ENCODE assay signal across 8 cellular contexts in the genomic region with DNA sequence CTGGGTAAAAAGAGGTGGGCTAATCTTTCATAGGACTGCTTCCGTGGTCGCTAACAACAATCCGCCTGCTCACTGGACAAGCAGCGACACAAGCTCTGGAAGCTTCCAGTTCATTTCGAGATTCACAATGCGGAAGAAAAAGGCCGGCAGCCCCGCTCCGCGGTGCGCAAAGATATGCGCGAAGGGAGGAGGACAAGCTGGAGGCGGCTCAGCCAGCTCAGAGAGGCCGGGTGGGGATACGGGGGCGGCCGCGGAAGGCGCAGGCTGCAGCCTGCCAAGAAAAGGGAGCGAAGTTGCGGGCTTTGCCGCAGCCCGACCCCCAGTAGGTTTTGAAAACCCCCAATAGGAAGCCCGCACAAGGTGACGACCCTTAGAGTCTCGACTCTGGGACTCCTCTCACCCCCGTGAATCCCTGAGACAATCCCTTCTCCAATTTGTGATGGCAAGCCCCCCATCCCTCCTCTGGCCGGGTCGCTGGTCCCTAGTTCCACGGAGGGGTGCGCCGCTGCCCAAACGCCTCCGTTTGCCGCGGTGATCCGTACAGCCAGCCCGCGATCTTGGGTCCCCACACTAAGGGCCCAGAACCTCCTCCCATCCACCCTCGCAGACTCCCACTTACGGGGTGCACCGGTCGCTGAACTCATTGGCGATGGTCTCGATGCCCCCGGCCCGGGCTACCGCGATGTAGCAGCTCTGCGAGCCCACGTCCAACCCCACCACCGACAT. TPM values are rescaled to one million over a fixed set of nuclear protein-coding genes. Genes with fewer than 3 reads are reported as not detected.
DNase-seq lines count a peak whose midpoint lies in the region; ATAC-seq and TF ChIP-seq lines count a peak whose summit lies in the region.

No MANE protein-coding gene starts in this region.

- peak; percentile 51 for DNase-seq in GM12864 (ENCODE audit: low read depth)
- peak; percentile 57 for DNase-seq in NCI-H2227 (lab: John Stamatoyannopoulos, UW; ENCODE audit: unreplicated experiment)
- peak; percentile 78 for DNase-seq in activated CD4-positive, alpha-beta memory T cell treated with anti-CD3 and anti-CD28 coated beads, Interleukin-2, amount 10 ng/mL, durations not matched to agents 7 days and 5 days
- DNase-seq in effector CD8-positive, alpha-beta T cell (lab: John Stamatoyannopoulos, UW): peak; percentile 31
- peak; percentile 35 to 51 for DNase-seq in memory B cell (ENCODE audit: low spot score in 2 of 2)
- peak; percentile 37 for DNase-seq in stimulated activated CD8-positive, alpha-beta memory T cell treated with anti-CD3 and anti-CD28 coated beads, Interleukin-12 subunit alpha, Interleukin-12 subunit beta, amount 100 ng/mL, for 1 hour (ENCODE audit: low read depth)
- DNase-seq in OCI-M2 (lab: John Stamatoyannopoulos, UW; ENCODE audit: unreplicated experiment): no peak

- no peaks in the 10 kb centered on the region for H3K27me3 Mint-ChIP-seq in activated CD4-positive, alpha-beta memory T cell treated with anti-CD3 and anti-CD28 coated beads, Interleukin-2, amount 10 ng/mL, durations not matched to agents 7 days and 5 days
- no peaks in the 10 kb centered on the region for H3K27me3 Mint-ChIP-seq in memory B cell

- H3K4me1 Mint-ChIP-seq in activated CD4-positive, alpha-beta memory T cell treated with anti-CD3 and anti-CD28 coated beads, Interleukin-2, amount 10 ng/mL, durations not matched to agents 7 days and 5 days: peaks cover 48% of the 10 kb centered on the region
- H3K4me1 Mint-ChIP-seq in memory B cell: peaks cover 31% of the 10 kb centered on the region

- peak overlapping the region; percentile 94 for H3K4me3 Mint-ChIP-seq in activated CD4-positive, alpha-beta memory T cell treated with anti-CD3 and anti-CD28 coated beads, Interleukin-2, amount 10 ng/mL, durations not matched to agents 7 days and 5 days
- H3K4me3 Mint-ChIP-seq in memory B cell: peak overlapping the region; percentile 86

- ATAC-seq in HG02588 (IDR thresholded peaks at IDR 0.05; ENCODE audit: unreplicated experiment) (peak; percentile 21), memory B cell (ENCODE audit: low read depth) (no peak)

- H3K27ac Mint-ChIP-seq in activated CD4-positive, alpha-beta memory T cell treated with anti-CD3 and anti-CD28 coated beads, Interleukin-2, amount 10 ng/mL, durations not matched to agents 7 days and 5 days: peak overlapping the region; percentile 96
- H3K27ac Mint-ChIP-seq in memory B cell: peak overlapping the region; percentile 100

- no peaks in the 10 kb centered on the region for H3K9me3 Mint-ChIP-seq in activated CD4-positive, alpha-beta memory T cell treated with anti-CD3 and anti-CD28 coated beads, Interleukin-2, amount 10 ng/mL, durations not matched to agents 7 days and 5 days
- no peaks in the 10 kb centered on the region for H3K9me3 Mint-ChIP-seq in memory B cell

- no peak for TF ChIP-seq CTCF in GM12864 (IDR thresholded peaks at IDR 0.05; ENCODE audit: low read depth, low read length, missing control alignments)

- peaks cover 29% of the 10 kb centered on the region for H3K36me3 Mint-ChIP-seq in activated CD4-positive, alpha-beta memory T cell treated with anti-CD3 and anti-CD28 coated beads, Interleukin-2, amount 10 ng/mL, durations not matched to agents 7 days and 5 days (ENCODE audit: low read depth)
- peaks cover 5% of the 10 kb centered on the region for H3K36me3 Mint-ChIP-seq in memory B cell

- POLR2A ChIA-PET in activated CD4-positive, alpha-beta memory T cell treated with anti-CD3 and anti-CD28 coated beads, Interleukin-2, amount 10 ng/mL, durations not matched to agents 7 days and 5 days (lab: Charles Lee): interaction anchor here (1.1 to 2.7 kb wide), 8 partner anchors 10 to 787 kb away, joined by 3 to 20 read pairs (median 10); a partner anchor contains a TSS

- CTCF ChIA-PET in activated CD4-positive, alpha-beta memory T cell treated with anti-CD3 and anti-CD28 coated beads, Interleukin-2, amount 10 ng/mL, durations not matched to agents 7 days and 5 days (lab: Charles Lee): interaction anchor here (0.8 to 5.2 kb wide), 7 partner anchors 10 to 182 kb away, joined by 3 to 19 read pairs (median 7); a partner anchor contains a TSS

- H3K4me3 ChIP-seq in GM12864 (ENCODE audit: low read depth, low read length): peak overlapping the region; percentile 58

RNA-seq across cellular contexts. Expression of a gene that starts 0.7 kb away (rescaled TPM):
- 100 to 1,000 TPM in 1 of 2 experiments, 10 to 100 TPM in 1; 95.4 to 103 TPM for total RNA-seq in activated CD4-positive, alpha-beta memory T cell treated with anti-CD3 and anti-CD28 coated beads, Interleukin-2, amount 10 ng/mL, durations not matched to agents 7 days and 5 days

RNA-seq across cellular contexts. Expression of a gene that starts 38.8 kb away (rescaled TPM):
- 1 to 10 TPM; 4.6 to 4.7 TPM for total RNA-seq in activated CD4-positive, alpha-beta memory T cell treated with anti-CD3 and anti-CD28 coated beads, Interleukin-2, amount 10 ng/mL, durations not matched to agents 7 days and 5 days
